Comparison of ENCODE assay signal across 8 cellular contexts in genomic region chr6:28134015-28134414, GRCh38. TPM values are rescaled to one million over a fixed set of nuclear protein-coding genes. Genes with fewer than 3 reads are reported as not detected.
DNase-seq lines count a peak whose midpoint lies in the region; ATAC-seq and TF ChIP-seq lines count a peak whose summit lies in the region.

No MANE protein-coding gene starts in this region.

- H3K36me3 ChIP-seq in liver (ENCODE audit: control insufficient read depth in 4 of 4, insufficient read depth in 3 of 4, low read depth in 1 of 4, low read length in 3 of 4), result peaks cover 0 to 8% (median 2%) of the 10 kb centered on the region in 4 donors
- peaks cover 11% of the 10 kb centered on the region for H3K36me3 ChIP-seq in effector memory CD4-positive, alpha-beta T cell (ENCODE audit: control insufficient read depth, insufficient read depth, low read length)

- no peak overlapping the region for H3K9ac ChIP-seq in liver (ENCODE audit: low read depth in 1 of 2, low read length in 2 of 2)

- peak; percentile 18 for TF ChIP-seq CTCF in liver (IDR thresholded peaks at IDR 0.05; ENCODE audit: low read depth, low read length, missing input control)

- no peaks in the 10 kb centered on the region for H3K27me3 ChIP-seq in liver (ENCODE audit: control insufficient read depth in 4 of 4, insufficient read depth in 4 of 4, low read length in 3 of 4)
- no peaks in the 10 kb centered on the region for H3K27me3 ChIP-seq in effector memory CD4-positive, alpha-beta T cell (replicated peaks; ENCODE audit: control insufficient read depth, insufficient read depth, low read length, poor library complexity, severe bottlenecking)

- 61% methylated on average over 3 of the region's 3 CpGs for WGBS in liver

- peak; percentile 68 to 71 for TF ChIP-seq RAD21 in liver (IDR thresholded peaks at IDR 0.05)

- peaks cover 56% of the 10 kb centered on the region for H3K4me1 Mint-ChIP-seq in stimulated activated naive CD8-positive, alpha-beta T cell treated with anti-CD3 and anti-CD28 coated beads, Interleukin-15, Interleukin-2, amounts not matched to agents 100 ng/mL and 50 ng/mL, for 24 hours (ENCODE audit: low read depth)
- peaks cover 61% of the 10 kb centered on the region for H3K4me1 Mint-ChIP-seq in activated CD4-positive, alpha-beta memory T cell treated with anti-CD3 and anti-CD28 coated beads, Interleukin-2, amount 10 ng/mL, durations not matched to agents 7 days and 5 days

- ATAC-seq in stimulated activated naive CD8-positive, alpha-beta T cell treated with anti-CD3 and anti-CD28 coated beads, Interleukin-15, Interleukin-2, amounts not matched to agents 100 U/mL and 50 U/mL, for 24 hours, result no peak
- ATAC-seq in HG03045 (IDR thresholded peaks at IDR 0.05; ENCODE audit: unreplicated experiment) (no peak), HG03135 (IDR thresholded peaks at IDR 0.05; ENCODE audit: unreplicated experiment) (no peak)

- H3K27ac ChIP-seq in liver (ENCODE audit: low read depth in 1 of 2, low read length in 2 of 2), result no peak overlapping the region
- no peak overlapping the region for H3K27ac ChIP-seq in effector memory CD4-positive, alpha-beta T cell (ENCODE audit: insufficient read depth, low read length, poor library complexity, severe bottlenecking)

- DNase-seq in stimulated activated naive CD8-positive, alpha-beta T cell treated with anti-CD3 and anti-CD28 coated beads, Interleukin-15, Interleukin-2, amounts not matched to agents 100 U/mL and 50 U/mL, for 24 hours, result no peak
- DNase-seq in NCI-H1105 (lab: John Stamatoyannopoulos, UW), result peak; percentile 20
- DNase-seq in activated CD4-positive, alpha-beta memory T cell treated with anti-CD3 and anti-CD28 coated beads, Interleukin-2, amount 10 ng/mL, durations not matched to agents 7 days and 5 days, result peak; percentile 26
- DNase-seq in effector memory CD4-positive, alpha-beta T cell, result no peak

- H3K9me3 ChIP-seq in liver (ENCODE audit: control insufficient read depth in 4 of 4, low read length in 3 of 4), result no peaks in the 10 kb centered on the region
- H3K9me3 ChIP-seq in effector memory CD4-positive, alpha-beta T cell (ENCODE audit: control insufficient read depth, low read length), result no peaks in the 10 kb centered on the region

- H3K9me3 Mint-ChIP-seq in stimulated activated naive CD8-positive, alpha-beta T cell treated with anti-CD3 and anti-CD28 coated beads, Interleukin-15, Interleukin-2, amounts not matched to agents 100 ng/mL and 50 ng/mL, for 24 hours, result no peaks in the 10 kb centered on the region
- H3K9me3 Mint-ChIP-seq in activated CD4-positive, alpha-beta memory T cell treated with anti-CD3 and anti-CD28 coated beads, Interleukin-2, amount 10 ng/mL, durations not matched to agents 7 days and 5 days, result no peaks in the 10 kb centered on the region

- CTCF ChIA-PET in activated CD4-positive, alpha-beta memory T cell treated with anti-CD3 and anti-CD28 coated beads, Interleukin-2, amount 10 ng/mL, durations not matched to agents 7 days and 5 days (lab: Charles Lee), result no interaction called here

- H3K4me3 ChIP-seq in liver (ENCODE audit: low read depth in 1 of 3, low read length in 3 of 3), result no peak overlapping the region
- H3K4me3 ChIP-seq in effector memory CD4-positive, alpha-beta T cell (ENCODE audit: insufficient read depth, low read depth, low read length, poor library complexity, severe bottlenecking), result no peak overlapping the region

- peak overlapping the region; percentile 27 for H3K4me3 Mint-ChIP-seq in stimulated activated naive CD8-positive, alpha-beta T cell treated with anti-CD3 and anti-CD28 coated beads, Interleukin-15, Interleukin-2, amounts not matched to agents 100 ng/mL and 50 ng/mL, for 24 hours
- H3K4me3 Mint-ChIP-seq in activated CD4-positive, alpha-beta memory T cell treated with anti-CD3 and anti-CD28 coated beads, Interleukin-2, amount 10 ng/mL, durations not matched to agents 7 days and 5 days, result no peak overlapping the region

- H3K27ac Mint-ChIP-seq in stimulated activated naive CD8-positive, alpha-beta T cell treated with anti-CD3 and anti-CD28 coated beads, Interleukin-15, Interleukin-2, amounts not matched to agents 100 ng/mL and 50 ng/mL, for 24 hours, result peak overlapping the region; percentile 66
- H3K27ac Mint-ChIP-seq in activated CD4-positive, alpha-beta memory T cell treated with anti-CD3 and anti-CD28 coated beads, Interleukin-2, amount 10 ng/mL, durations not matched to agents 7 days and 5 days, result no peak overlapping the region

- H3K27me3 Mint-ChIP-seq in stimulated activated naive CD8-positive, alpha-beta T cell treated with anti-CD3 and anti-CD28 coated beads, Interleukin-15, Interleukin-2, amounts not matched to agents 100 ng/mL and 50 ng/mL, for 24 hours, result no peaks in the 10 kb centered on the region
- H3K27me3 Mint-ChIP-seq in activated CD4-positive, alpha-beta memory T cell treated with anti-CD3 and anti-CD28 coated beads, Interleukin-2, amount 10 ng/mL, durations not matched to agents 7 days and 5 days, result no peaks in the 10 kb centered on the region

- POLR2A ChIA-PET in activated CD4-positive, alpha-beta memory T cell treated with anti-CD3 and anti-CD28 coated beads, Interleukin-2, amount 10 ng/mL, durations not matched to agents 7 days and 5 days (lab: Charles Lee), result no interaction called here

- peaks cover 0 to 27% (median 14%) of the 10 kb centered on the region in 4 donors for H3K4me1 ChIP-seq in liver (ENCODE audit: control insufficient read depth in 4 of 4, insufficient read depth in 4 of 4, low read length in 3 of 4)
- peaks cover 12% of the 10 kb centered on the region for H3K4me1 ChIP-seq in effector memory CD4-positive, alpha-beta T cell (ENCODE audit: control insufficient read depth, insufficient read depth, low read length, poor library complexity, severe bottlenecking)

- H3K36me3 Mint-ChIP-seq in stimulated activated naive CD8-positive, alpha-beta T cell treated with anti-CD3 and anti-CD28 coated beads, Interleukin-15, Interleukin-2, amounts not matched to agents 100 ng/mL and 50 ng/mL, for 24 hours (ENCODE audit: low read depth), result peaks cover 43% of the 10 kb centered on the region
- H3K36me3 Mint-ChIP-seq in activated CD4-positive, alpha-beta memory T cell treated with anti-CD3 and anti-CD28 coated beads, Interleukin-2, amount 10 ng/mL, durations not matched to agents 7 days and 5 days (ENCODE audit: low read depth), result peaks cover 45% of the 10 kb centered on the region

TF ChIP-seq in liver, 16 proteins besides CTCF, POLR2A, EP300 and RAD21:
- TF ChIP-seq HNF4G (IDR thresholded peaks at IDR 0.05) (no peak), JUND (IDR thresholded peaks at IDR 0.05) (no peak), NR2F2 (IDR thresholded peaks at IDR 0.05) (no peak), YY1 (IDR thresholded peaks at IDR 0.05) (no peak), RXRA (IDR thresholded peaks at IDR 0.05) (no peak), FOXA2 (IDR thresholded peaks at IDR 0.05) (no peak), SP1 (IDR thresholded peaks at IDR 0.05) (no peak), HNF4A (conservative IDR thresholded peaks at IDR 0.05) (no peak), TAF1 (conservative IDR thresholded peaks at IDR 0.05) (no peak)
- TF ChIP-seq, protein P1, sequence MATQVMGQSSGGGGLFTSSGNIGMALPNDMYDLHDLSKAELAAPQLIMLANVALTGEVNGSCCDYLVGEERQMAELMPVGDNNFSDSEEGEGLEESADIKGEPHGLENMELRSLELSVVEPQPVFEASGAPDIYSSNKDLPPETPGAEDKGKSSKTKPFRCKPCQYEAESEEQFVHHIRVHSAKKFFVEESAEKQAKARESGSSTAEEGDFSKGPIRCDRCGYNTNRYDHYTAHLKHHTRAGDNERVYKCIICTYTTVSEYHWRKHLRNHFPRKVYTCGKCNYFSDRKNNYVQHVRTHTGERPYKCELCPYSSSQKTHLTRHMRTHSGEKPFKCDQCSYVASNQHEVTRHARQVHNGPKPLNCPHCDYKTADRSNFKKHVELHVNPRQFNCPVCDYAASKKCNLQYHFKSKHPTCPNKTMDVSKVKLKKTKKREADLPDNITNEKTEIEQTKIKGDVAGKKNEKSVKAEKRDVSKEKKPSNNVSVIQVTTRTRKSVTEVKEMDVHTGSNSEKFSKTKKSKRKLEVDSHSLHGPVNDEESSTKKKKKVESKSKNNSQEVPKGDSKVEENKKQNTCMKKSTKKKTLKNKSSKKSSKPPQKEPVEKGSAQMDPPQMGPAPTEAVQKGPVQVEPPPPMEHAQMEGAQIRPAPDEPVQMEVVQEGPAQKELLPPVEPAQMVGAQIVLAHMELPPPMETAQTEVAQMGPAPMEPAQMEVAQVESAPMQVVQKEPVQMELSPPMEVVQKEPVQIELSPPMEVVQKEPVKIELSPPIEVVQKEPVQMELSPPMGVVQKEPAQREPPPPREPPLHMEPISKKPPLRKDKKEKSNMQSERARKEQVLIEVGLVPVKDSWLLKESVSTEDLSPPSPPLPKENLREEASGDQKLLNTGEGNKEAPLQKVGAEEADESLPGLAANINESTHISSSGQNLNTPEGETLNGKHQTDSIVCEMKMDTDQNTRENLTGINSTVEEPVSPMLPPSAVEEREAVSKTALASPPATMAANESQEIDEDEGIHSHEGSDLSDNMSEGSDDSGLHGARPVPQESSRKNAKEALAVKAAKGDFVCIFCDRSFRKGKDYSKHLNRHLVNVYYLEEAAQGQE (IDR thresholded peaks at IDR 0.05), result no peak
- TF ChIP-seq, protein P2, sequence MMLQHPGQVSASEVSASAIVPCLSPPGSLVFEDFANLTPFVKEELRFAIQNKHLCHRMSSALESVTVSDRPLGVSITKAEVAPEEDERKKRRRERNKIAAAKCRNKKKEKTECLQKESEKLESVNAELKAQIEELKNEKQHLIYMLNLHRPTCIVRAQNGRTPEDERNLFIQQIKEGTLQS (IDR thresholded peaks at IDR 0.05), result no peak
TF ChIP-seq in liver: peak in this region for 0.

RNA-seq across cellular contexts. Expression of gene ZKSCAN8, which starts 7.7 kb away (rescaled TPM):
- total RNA-seq in activated CD4-positive, alpha-beta memory T cell treated with anti-CD3 and anti-CD28 coated beads, Interleukin-2, amount 10 ng/mL, durations not matched to agents 7 days and 5 days, result 10 to 100 TPM; 20.9 to 21.6 TPM
- 10 to 100 TPM; 11.0 to 13.4 TPM for total RNA-seq in liver
- polyA plus RNA-seq in liver, result 1 to 10 TPM; 2.4 to 2.6 TPM

RNA-seq across cellular contexts. Expression of gene ZSCAN16, which starts 9.6 kb away (rescaled TPM):
- 1 to 10 TPM; 5.3 TPM for total RNA-seq in activated CD4-positive, alpha-beta memory T cell treated with anti-CD3 and anti-CD28 coated beads, Interleukin-2, amount 10 ng/mL, durations not matched to agents 7 days and 5 days
- total RNA-seq in liver, result 1 to 10 TPM; 1.5 to 3.5 TPM
- polyA plus RNA-seq in liver, result 1 to 10 TPM; 1.9 to 3.4 TPM

RNA-seq across cellular contexts. Expression of gene ZNF165, which starts 53.6 kb away (rescaled TPM):
- total RNA-seq in activated CD4-positive, alpha-beta memory T cell treated with anti-CD3 and anti-CD28 coated beads, Interleukin-2, amount 10 ng/mL, durations not matched to agents 7 days and 5 days, result under 1 TPM; 0.40 to 0.50 TPM
- 1 to 10 TPM in 1 of 2 donors, under 1 TPM in 1; 0.51 to 1.3 TPM for total RNA-seq in liver
- polyA plus RNA-seq in liver, result under 1 TPM; 0.54 to 0.62 TPM

Comparison
In these comparisons a context has a peak if more than half of its experiments do, and no peak if none do; other contexts are left out.
1. DNase-seq: peak in NCI-H1105 (single experiment) and activated CD4-positive, alpha-beta memory T cell treated with anti-CD3 and anti-CD28 coated beads, Interleukin-2, amount 10 ng/mL, durations not matched to agents 7 days and 5 days (single experiment); none in stimulated activated naive CD8-positive, alpha-beta T cell treated with anti-CD3 and anti-CD28 coated beads, Interleukin-15, Interleukin-2, amounts not matched to agents 100 U/mL and 50 U/mL, for 24 hours (single experiment) and effector memory CD4-positive, alpha-beta T cell (0 of 3).